Comparison of ENCODE assay signal across 32 cellular contexts in genomic region chr16:86176462-86176861, GRCh38.
"Had no signal": no experiment of that assay in that cellular context is flagged by ENCODE, and none has a peak within 500 bp of the region (broad histone marks: within the 10 kb centered on the region; RNA-seq: fewer than 3 reads in every experiment).

No MANE protein-coding gene starts in this region.

- DNase-seq: activated effector memory CD4-positive, alpha-beta T cell treated with anti-CD3 and anti-CD28 coated beads, Interleukin-2, amount 50 U/mL, for 16 hours; activated effector memory CD4-positive, alpha-beta T cell treated with Interleukin-2 at 50 U/mL for 16 hours; activated gamma-delta T cell; activated gamma-delta T cell treated with Interleukin-2 at 50 U/mL for 16 hours; activated naive CD4-positive, alpha-beta T cell; activated naive CD4-positive, alpha-beta T cell treated with anti-CD3 and anti-CD28 coated beads for 36 hours; activated naive CD4-positive, alpha-beta T cell treated with anti-CD3 and anti-CD28 coated beads, Interleukin-2, amount 10 ng/mL, durations not matched to agents 7 days and 5 days; activated naive CD4-positive, alpha-beta T cell treated with anti-CD3 and anti-CD28 coated beads, Interleukin-2, amount 50 U/mL, for 16 hours; activated naive CD4-positive, alpha-beta T cell treated with Interleukin-2 at 50 U/mL for 16 hours; activated naive CD8-positive, alpha-beta T cell treated with anti-CD3 and anti-CD28 coated beads for 36 hours; activated naive CD8-positive, alpha-beta T cell treated with anti-CD3 and anti-CD28 coated beads, Interleukin-2, amount 10 ng/mL, durations not matched to agents 7 days and 5 days; activated naive CD8-positive, alpha-beta T cell treated with anti-CD3 and anti-CD28 coated beads, Interleukin-2, amount 50 U/mL, for 24 hours; activated T-cell treated with anti-CD3 and anti-CD28 coated beads, Interleukin-2, amount 50 U/mL, for 1 hour; activated T-cell treated with anti-CD3 and anti-CD28 coated beads, Interleukin-2, amount 50 U/mL, for 24 hours; activated T-cell treated with anti-CD3 and anti-CD28 coated beads, Interleukin-2, amount 50 U/mL, for 4 hours; activated T-cell treated with anti-CD3 and anti-CD28 coated beads, Interleukin-2, amount 50 U/mL, for 48 hours; activated T-cell treated with anti-CD3 and anti-CD28 coated beads, Interleukin-2, amount 50 U/mL, for 72 hours; adrenal gland; amniotic stem cell; amygdala; anterior cingulate cortex; aorta; body of pancreas; brain microvascular endothelial cell; caudate nucleus; central memory CD4-positive, alpha-beta T cell; cerebellar nuclear complex had no signal

- H3K9me3 ChIP-seq: adrenal gland, ascending aorta, body of pancreas had no signal

- FAIRE-seq: astrocyte, bronchial epithelial cell had no signal

- H3K4me1 ChIP-seq: adrenal gland, ascending aorta, body of pancreas, breast epithelium had no signal

- H3K4me3 ChIP-seq: adrenal gland, ascending aorta, body of pancreas, breast epithelium, cardiac muscle cell had no signal

- H3K36me3 ChIP-seq: adrenal gland, ascending aorta, brain microvascular endothelial cell, breast epithelium, cardiac muscle cell had no signal

- H3K27ac ChIP-seq: adrenal gland, ascending aorta, body of pancreas, brain microvascular endothelial cell, breast epithelium, cardiac muscle cell had no signal
